In genomic region chr17:43766413-43767052, GRCh38 we compare ENCODE assay signal across 1 cellular context.
A peak's percentile ranks its signal among the peaks of the same experiment; 100 is the strongest.
TF ChIP-seq lines count a peak whose summit lies in the region.

No MANE protein-coding gene starts in this region.

TF ChIP-seq in HepG2, 621 proteins besides CTCF, POLR2A, EP300 and RAD21:
- peak; percentile 60 for TF ChIP-seq SMC3 (IDR thresholded peaks at IDR 0.05; ENCODE audit: low read length)
- TF ChIP-seq CEBPG (CRISPR knock-in tag; IDR thresholded peaks at IDR 0.05): 0 out of 2 replicates have a peak, but pooled peaks have one; percentile 14
- no peak for TF ChIP-seq JUNB (CRISPR knock-in tag; IDR thresholded peaks at IDR 0.05; ENCODE audit: borderline replicate concordance)
- peak; percentile 12; the same call in 1 of the 2 replicates for TF ChIP-seq SP5 (CRISPR knock-in tag; IDR thresholded peaks at IDR 0.05; ENCODE audit: borderline replicate concordance, low read depth)
- 0 out of 2 replicates have a peak, but pooled peaks have one; percentile 7 for TF ChIP-seq POLR2AphosphoS5 (IDR thresholded peaks at IDR 0.05; ENCODE audit: low read depth, low read length)
- peak; percentile 82 for TF ChIP-seq TEAD3 (CRISPR knock-in tag; optimal IDR thresholded peaks at IDR 0.05; ENCODE audit: borderline replicate concordance)
- TF ChIP-seq NR2F1 (CRISPR knock-in tag; IDR thresholded peaks at IDR 0.05): no peak
- peak; percentile 18 for TF ChIP-seq PCBP2 (optimal IDR thresholded peaks at IDR 0.05; ENCODE audit: low read depth, low read length, poor library complexity, severe bottlenecking)
- no peak for TF ChIP-seq ZSCAN20 (CRISPR knock-in tag; IDR thresholded peaks at IDR 0.05; ENCODE audit: borderline replicate concordance)
- no peak for TF ChIP-seq SMARCC2 (IDR thresholded peaks at IDR 0.05)
- TF ChIP-seq, protein P1, sequence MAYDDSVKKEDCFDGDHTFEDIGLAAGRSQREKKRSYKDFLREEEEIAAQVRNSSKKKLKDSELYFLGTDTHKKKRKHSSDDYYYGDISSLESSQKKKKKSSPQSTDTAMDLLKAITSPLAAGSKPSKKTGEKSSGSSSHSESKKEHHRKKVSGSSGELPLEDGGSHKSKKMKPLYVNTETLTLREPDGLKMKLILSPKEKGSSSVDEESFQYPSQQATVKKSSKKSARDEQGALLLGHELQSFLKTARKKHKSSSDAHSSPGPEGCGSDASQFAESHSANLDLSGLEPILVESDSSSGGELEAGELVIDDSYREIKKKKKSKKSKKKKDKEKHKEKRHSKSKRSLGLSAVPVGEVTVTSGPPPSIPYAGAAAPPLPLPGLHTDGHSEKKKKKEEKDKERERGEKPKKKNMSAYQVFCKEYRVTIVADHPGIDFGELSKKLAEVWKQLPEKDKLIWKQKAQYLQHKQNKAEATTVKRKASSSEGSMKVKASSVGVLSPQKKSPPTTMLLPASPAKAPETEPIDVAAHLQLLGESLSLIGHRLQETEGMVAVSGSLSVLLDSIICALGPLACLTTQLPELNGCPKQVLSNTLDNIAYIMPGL (CRISPR knock-in tag; IDR thresholded peaks at IDR 0.05; ENCODE audit: borderline replicate concordance in 1 of 2, low read depth in 1 of 2): peak in 1 of 2 experiments; percentile 46; a peak in 1 of 4 replicates
- TF ChIP-seq ZBTB20 (CRISPR knock-in tag; IDR thresholded peaks at IDR 0.05; ENCODE audit: borderline replicate concordance, low read depth): no peak
- TF ChIP-seq KDM1A (CRISPR knock-in tag; IDR thresholded peaks at IDR 0.05): peak; percentile 67; the same call in 1 of the 2 replicates
- TF ChIP-seq ZSCAN31 (CRISPR knock-in tag; IDR thresholded peaks at IDR 0.05; ENCODE audit: low read depth): no peak
- TF ChIP-seq ZBTB25 (CRISPR knock-in tag; IDR thresholded peaks at IDR 0.05): 0 out of 2 replicates have a peak, but pooled peaks have one; percentile 22
- 0 out of 2 replicates have a peak, but pooled peaks have one; percentile 27 for TF ChIP-seq TSC22D2 (CRISPR knock-in tag; IDR thresholded peaks at IDR 0.05; ENCODE audit: borderline replicate concordance)
- TF ChIP-seq STAG1 (CRISPR knock-in tag; IDR thresholded peaks at IDR 0.05): peak; percentile 53
- TF ChIP-seq ZBTB33 (CRISPR knock-in tag; IDR thresholded peaks at IDR 0.05): peak; percentile 72
- TF ChIP-seq ZSCAN21 (CRISPR knock-in tag; IDR thresholded peaks at IDR 0.05; ENCODE audit: borderline replicate concordance): no peak
- TF ChIP-seq ZNF644 (CRISPR knock-in tag; IDR thresholded peaks at IDR 0.05; ENCODE audit: low read depth): 0 out of 2 replicates have a peak, but pooled peaks have one; percentile 26
- TF ChIP-seq MIXL1 (CRISPR knock-in tag; IDR thresholded peaks at IDR 0.05): peak; percentile 68; the same call in 1 of the 2 replicates
- TF ChIP-seq RBM22 (optimal IDR thresholded peaks at IDR 0.05; ENCODE audit: low read length): peak; percentile 86
- no peak for TF ChIP-seq ZSCAN30 (CRISPR knock-in tag; IDR thresholded peaks at IDR 0.05)
- TF ChIP-seq ATF1 (CRISPR knock-in tag; IDR thresholded peaks at IDR 0.05): no peak
